23 cellular contexts compared by ENCODE assay signal in genomic region chr7:96422388-96422787, GRCh38.
A peak's percentile ranks its signal among the peaks of the same experiment; 100 is the strongest.
DNase-seq lines count a peak whose midpoint lies in the region; ATAC-seq and TF ChIP-seq lines count a peak whose summit lies in the region.
"Had no signal": no experiment of that assay in that cellular context is flagged by ENCODE, and none has a peak within 500 bp of the region (broad histone marks: within the 10 kb centered on the region; RNA-seq: fewer than 3 reads in every experiment).

No MANE protein-coding gene starts in this region.

- H3K27ac ChIP-seq in OCI-LY7 (ENCODE audit: low read depth, low read length, poor library complexity, severe bottlenecking) (no peak overlapping the region), upper lobe of right lung (no peak overlapping the region)
- H3K27ac ChIP-seq: BLaER1 had no signal

- H3K9ac ChIP-seq in Loucy (ENCODE audit: low read depth, low read length, poor library complexity, severe bottlenecking), result no peak overlapping the region
- H3K9ac ChIP-seq: BLaER1 had no signal

- H3K36me3 Mint-ChIP-seq in mesothelial cell of epicardium, result no peaks in the 10 kb centered on the region
- peaks cover 2% of the 10 kb centered on the region for H3K36me3 Mint-ChIP-seq in chondrocyte (ENCODE audit: low read depth)
- H3K36me3 Mint-ChIP-seq: CD14-positive monocyte; CD4-positive, alpha-beta memory T cell; CD4-positive, CD25-positive, alpha-beta regulatory T cell had no signal

- H3K4me3 ChIP-seq in Loucy (ENCODE audit: low read length, poor library complexity, severe bottlenecking) (no peak overlapping the region), OCI-LY7 (ENCODE audit: low read depth, low read length, poor library complexity, severe bottlenecking) (no peak overlapping the region), upper lobe of right lung (no peak overlapping the region)
- H3K4me3 ChIP-seq: BLaER1, GM12878 had no signal

- H3K9me3 ChIP-seq in Loucy (ENCODE audit: insufficient read depth, low read depth, low read length), result no peaks in the 10 kb centered on the region
- H3K9me3 ChIP-seq in OCI-LY7 (ENCODE audit: low read length), result no peaks in the 10 kb centered on the region
- no peaks in the 10 kb centered on the region for H3K9me3 ChIP-seq in upper lobe of right lung
- H3K9me3 ChIP-seq: BE2C, BLaER1 had no signal

- no peaks in the 10 kb centered on the region for H3K27me3 Mint-ChIP-seq in mesothelial cell of epicardium (ENCODE audit: low read depth)
- peaks cover 3% of the 10 kb centered on the region for H3K27me3 Mint-ChIP-seq in chondrocyte (ENCODE audit: low read depth)

- no peaks in the 10 kb centered on the region for H3F3A ChIP-seq in Loucy (ENCODE audit: low read depth)

- H3K9me3 Mint-ChIP-seq in mesothelial cell of epicardium, result no peaks in the 10 kb centered on the region
- H3K9me3 Mint-ChIP-seq in chondrocyte (ENCODE audit: low read depth), result peaks cover 2% of the 10 kb centered on the region

- CTCF ChIA-PET in OCI-LY7 (lab: Charles Lee; ENCODE audit: unreplicated experiment), result no interaction called here

- H3K36me3 ChIP-seq in Loucy (ENCODE audit: insufficient read depth, low read length) (no peaks in the 10 kb centered on the region), OCI-LY7 (ENCODE audit: insufficient read depth, low read length) (no peaks in the 10 kb centered on the region), upper lobe of right lung (no peaks in the 10 kb centered on the region)
- H3K36me3 ChIP-seq: BE2C, BLaER1 had no signal

- TF ChIP-seq CTCF in Loucy (conservative IDR thresholded peaks at IDR 0.05; ENCODE audit: low read length), result no peak
- TF ChIP-seq CTCF in OCI-LY7 (conservative IDR thresholded peaks at IDR 0.05; ENCODE audit: low read length), result no peak
- no peak for TF ChIP-seq CTCF in mesothelial cell of epicardium (IDR thresholded peaks at IDR 0.05; ENCODE audit: unreplicated experiment)
- TF ChIP-seq CTCF in chondrocyte (IDR thresholded peaks at IDR 0.05), result no peak
- no peak for TF ChIP-seq CTCF in upper lobe of right lung (IDR thresholded peaks at IDR 0.05)

- POLR2A ChIA-PET in OCI-LY7 (lab: Charles Lee), result no interaction called here

- H3K4me1 ChIP-seq in Loucy (ENCODE audit: insufficient read depth, low read length, poor library complexity, severe bottlenecking), result peaks cover 69% of the 10 kb centered on the region
- peaks cover 35% of the 10 kb centered on the region for H3K4me1 ChIP-seq in OCI-LY7 (ENCODE audit: insufficient read depth, low read length, poor library complexity, severe bottlenecking)
- no peaks in the 10 kb centered on the region for H3K4me1 ChIP-seq in upper lobe of right lung
- H3K4me1 ChIP-seq: BE2C, BLaER1 had no signal

- H2AFZ ChIP-seq in Loucy (ENCODE audit: low read length), result no peak overlapping the region; the same call in 1 of the 2 replicates
- H2AFZ ChIP-seq in OCI-LY7 (ENCODE audit: low read length), result peak overlapping the region; percentile 62; the same call in 1 of the 2 replicates

- peak overlapping the region; percentile 72 for H3K4me2 ChIP-seq in Loucy (ENCODE audit: low read depth, low read length, poor library complexity, severe bottlenecking)
- no peak overlapping the region for H3K4me2 ChIP-seq in OCI-LY7 (ENCODE audit: low read length)
- H3K4me2 ChIP-seq: BLaER1 had no signal

- H3K9me2 ChIP-seq in Loucy (replicated peaks; ENCODE audit: low read depth, low read length), result no peaks in the 10 kb centered on the region
- no peaks in the 10 kb centered on the region for H3K9me2 ChIP-seq in OCI-LY7 (ENCODE audit: insufficient read depth, low read length)

- H3K27me3 ChIP-seq in Loucy (ENCODE audit: insufficient read depth, low read length, poor library complexity, severe bottlenecking), result no peaks in the 10 kb centered on the region
- H3K27me3 ChIP-seq in upper lobe of right lung, result no peaks in the 10 kb centered on the region
- H3K27me3 ChIP-seq: BE2C, BLaER1 had no signal

- H4K20me1 ChIP-seq in Loucy (ENCODE audit: insufficient read depth, low read length, poor library complexity, severe bottlenecking), result no peaks in the 10 kb centered on the region
- no peaks in the 10 kb centered on the region for H4K20me1 ChIP-seq in OCI-LY7 (ENCODE audit: insufficient read depth, low read length)
- H4K20me1 ChIP-seq: BLaER1 had no signal

- H3K79me2 ChIP-seq in Loucy (ENCODE audit: insufficient read depth, low read length) (no peaks in the 10 kb centered on the region), OCI-LY7 (ENCODE audit: insufficient read depth, low read depth, low read length) (no peaks in the 10 kb centered on the region)

- intact Hi-C loops in OCI-LY7 (cut with micrococcal nuclease; ENCODE audit: unreplicated experiment), result no loop called here
- intact Hi-C loops in upper lobe of right lung (cut with DNase I), result no loop called here

- H3K27ac Mint-ChIP-seq in mesothelial cell of epicardium (peak overlapping the region; percentile 11), chondrocyte (ENCODE audit: unreplicated experiment) (no peak overlapping the region)
- H3K27ac Mint-ChIP-seq: CD14-positive monocyte; CD4-positive, alpha-beta memory T cell; CD4-positive, CD25-positive, alpha-beta regulatory T cell; CD8-positive, alpha-beta memory T cell had no signal

- DNase-seq in OCI-LY7 (ENCODE audit: low spot score) (no peak), mesothelial cell of epicardium (ENCODE audit: low spot score in 2 of 2, unreplicated experiment in 2 of 2) (no peak), chondrocyte (ENCODE audit: low spot score) (no peak), upper lobe of right lung (no peak)
- DNase-seq: 8988T; ACHN; BE2C; C1 segment of cervical spinal cord; CD4-positive, alpha-beta memory T cell; CD4-positive, CD25-positive, alpha-beta regulatory T cell; CD8-positive, alpha-beta memory T cell; COR-L47; DMS 273 treated with DMSO at 0.1 percent for 48 hours; DMS153; DMS53; DMS79; DND-41; EL; GDM1 had no signal

- H3K4me3 Mint-ChIP-seq in mesothelial cell of epicardium, result no peak overlapping the region
- no peak overlapping the region for H3K4me3 Mint-ChIP-seq in chondrocyte (ENCODE audit: unreplicated experiment)
- H3K4me3 Mint-ChIP-seq: CD14-positive monocyte; CD4-positive, alpha-beta memory T cell; CD4-positive, CD25-positive, alpha-beta regulatory T cell; CD8-positive, alpha-beta memory T cell had no signal

- ATAC-seq in upper lobe of right lung, result no peak
- ATAC-seq: GM12878 had no signal

- H3K4me1 Mint-ChIP-seq in mesothelial cell of epicardium (peaks cover 10% of the 10 kb centered on the region), chondrocyte (ENCODE audit: low read depth) (peaks cover 23% of the 10 kb centered on the region)
- H3K4me1 Mint-ChIP-seq: CD14-positive monocyte; CD4-positive, alpha-beta memory T cell; CD4-positive, CD25-positive, alpha-beta regulatory T cell; CD8-positive, alpha-beta memory T cell had no signal

- no TSS peak for BruUV-seq in OCI-LY7 (replicated peaks; lab: Mats Ljungman, UMichigan)
